In the genomic region with DNA sequence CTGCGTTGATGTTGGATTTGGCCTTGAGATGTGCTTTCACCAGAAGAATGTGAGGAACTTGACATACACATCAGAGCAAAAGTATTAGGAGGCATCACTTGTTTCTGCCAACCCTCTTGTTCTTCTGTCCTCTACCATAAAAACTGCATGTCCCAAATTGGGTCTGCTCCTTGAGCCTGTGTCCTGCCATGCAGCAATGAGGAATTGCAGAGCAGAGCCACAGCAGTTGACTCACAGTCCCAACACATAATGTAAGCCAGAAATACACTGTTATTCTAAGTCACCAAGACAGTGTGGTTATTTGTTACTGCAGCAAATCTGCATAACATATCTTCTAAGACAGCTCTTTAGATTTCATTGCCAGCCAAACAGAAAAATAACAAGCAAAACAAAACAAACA, we compare ENCODE assay signal across 30 cellular contexts.
"Had no signal": no experiment of that assay in that cellular context is flagged by ENCODE, and none has a peak within 500 bp of the region (broad histone marks: within the 10 kb centered on the region; RNA-seq: fewer than 3 reads in every experiment).

No MANE protein-coding gene starts in this region.

- H3K9me3 ChIP-seq: esophagus squamous epithelium, heart right ventricle, left lung, mucosa of descending colon, right lobe of liver, stomach, tibial artery had no signal

- H3K4me1 Mint-ChIP-seq: naive thymus-derived CD4-positive, alpha-beta T cell; nephron had no signal

- H3K9me3 Mint-ChIP-seq: mesothelial cell of epicardium, nephron, neural progenitor cell, type B pancreatic cell had no signal

- DNase-seq: dermis blood vessel endothelial cell; effector memory CD4-positive, alpha-beta T cell; esophagus squamous epithelium; foreskin melanocyte; glutamatergic neuron; heart right ventricle; hippocampal formation; left cardiac atrium; left lung; mesenchymal stem cell; mucosa of descending colon; naive thymus-derived CD4-positive, alpha-beta T cell; right lobe of liver; stimulated activated CD4-positive, alpha-beta T cell treated with anti-CD3 and anti-CD28 coated beads, Interleukin-12 subunit alpha, Interleukin-12 subunit beta, amount 100 ng/mL, for 4 hours; stimulated activated CD4-positive, alpha-beta T cell treated with anti-CD3 and anti-CD28 coated beads, Interleukin-1b, Interleukin-23, amount 100 ng/mL, for 48 hours; stimulated activated CD4-positive, alpha-beta T cell treated with anti-CD3 and anti-CD28 coated beads, Interleukin-4, amount 100 ng/mL, for 1 hour; stimulated activated CD8-positive, alpha-beta memory T cell treated with anti-CD3 and anti-CD28 coated beads, Interleukin-4, amount 100 ng/mL, for 48 hours; stimulated activated naive CD4-positive, alpha-beta T cell treated with Interleukin-2 at 50 U/mL for 16 hours; stomach; tibial artery had no signal

- H3K36me3 Mint-ChIP-seq: mesothelial cell of epicardium; naive thymus-derived CD4-positive, alpha-beta T cell; neural progenitor cell; type B pancreatic cell had no signal

- H3K36me3 ChIP-seq: esophagus squamous epithelium, heart right ventricle, left lung, neural progenitor cell, right lobe of liver, stomach, tibial artery had no signal

- H3K4me3 ChIP-seq: coronary artery, esophagus squamous epithelium, heart right ventricle, left lung, mucosa of descending colon, neural progenitor cell, right lobe of liver, smooth muscle cell, stomach, tibial artery had no signal

- H3K4me1 ChIP-seq: esophagus squamous epithelium, heart right ventricle, left lung, neural progenitor cell, parathyroid adenoma, right lobe of liver, stomach had no signal

- H3K27me3 ChIP-seq: esophagus squamous epithelium, left lung, neural progenitor cell, right lobe of liver, stomach, tibial artery had no signal

- FAIRE-seq: endothelial cell of umbilical vein, islet of Langerhans had no signal

- H3K4me3 Mint-ChIP-seq: mesothelial cell of epicardium; naive thymus-derived CD4-positive, alpha-beta T cell; nephron; neural progenitor cell; type B pancreatic cell had no signal

- H3K27ac ChIP-seq: coronary artery, esophagus squamous epithelium, heart right ventricle, left lung, neural progenitor cell, parathyroid adenoma, right lobe of liver, stomach, tibial artery had no signal

- H3K27me3 Mint-ChIP-seq: naive thymus-derived CD4-positive, alpha-beta T cell; progenitor cell of endocrine pancreas had no signal

- H3K27ac Mint-ChIP-seq: mesothelial cell of epicardium; naive thymus-derived CD4-positive, alpha-beta T cell; neural progenitor cell; progenitor cell of endocrine pancreas; type B pancreatic cell had no signal
